In genomic region chr20:47487175-47487917, GRCh38 we compare ENCODE assay signal across 8 cellular contexts. TPM values are rescaled to one million over a fixed set of nuclear protein-coding genes. Genes with fewer than 3 reads are reported as not detected.
DNase-seq lines count a peak whose midpoint lies in the region; ATAC-seq and TF ChIP-seq lines count a peak whose summit lies in the region.

No MANE protein-coding gene starts in this region.

- peak; percentile 68 for ATAC-seq in GM19397 (IDR thresholded peaks at IDR 0.05; ENCODE audit: unreplicated experiment)
- ATAC-seq in HG03457 (IDR thresholded peaks at IDR 0.05; ENCODE audit: unreplicated experiment), result peak; percentile 70
- peak; percentile 88 for ATAC-seq in activated CD4-positive, alpha-beta T cell treated with anti-CD3 and anti-CD28 coated beads for 36 hours

- TF ChIP-seq CTCF in fibroblast of villous mesenchyme (IDR thresholded peaks at IDR 0.05; ENCODE audit: insufficient read depth, low read depth, low read length), result no peak
- TF ChIP-seq CTCF in endothelial cell (IDR thresholded peaks at IDR 0.05; ENCODE audit: unreplicated experiment), result no peak

- H3K4me3 ChIP-seq in fibroblast of villous mesenchyme (ENCODE audit: low read depth, low read length), result no peak overlapping the region

- peak overlapping the region; percentile 99 for H3K27ac Mint-ChIP-seq in activated CD4-positive, alpha-beta T cell treated with anti-CD3 and anti-CD28 coated beads for 36 hours
- no peak overlapping the region for H3K27ac Mint-ChIP-seq in endothelial cell (ENCODE audit: unreplicated experiment)

- POLR2A ChIA-PET in activated CD4-positive, alpha-beta T cell treated with anti-CD3 and anti-CD28 coated beads for 36 hours (lab: Charles Lee), result interaction anchor here (0.6 to 1.6 kb wide), 11 partner anchors 14 to 215 kb away, joined by 3 to 18 read pairs (median 4); partner anchors contain the start of gene NCOA3

- peaks cover 80% of the 10 kb centered on the region for H3K4me1 Mint-ChIP-seq in activated CD4-positive, alpha-beta T cell treated with anti-CD3 and anti-CD28 coated beads for 36 hours
- H3K4me1 Mint-ChIP-seq in endothelial cell (ENCODE audit: unreplicated experiment), result peaks cover 11% of the 10 kb centered on the region

- H3K4me3 Mint-ChIP-seq in activated CD4-positive, alpha-beta T cell treated with anti-CD3 and anti-CD28 coated beads for 36 hours, result peak overlapping the region; percentile 26
- H3K4me3 Mint-ChIP-seq in endothelial cell (ENCODE audit: unreplicated experiment), result no peak overlapping the region

- intact Hi-C loops in activated CD4-positive, alpha-beta T cell treated with anti-CD3 and anti-CD28 coated beads for 36 hours (cut with DNase I, micrococcal nuclease), result loop anchor here (1.0 to 5.0 kb wide), 11 partner anchors 11 to 1790 kb away; partner anchors contain the start of genes NCOA3 (in 1 of the 2), ZMYND8 (in 1 of the 2) and ZNFX1 (in 1 of the 2)

- H3K27me3 Mint-ChIP-seq in activated CD4-positive, alpha-beta T cell treated with anti-CD3 and anti-CD28 coated beads for 36 hours, result no peaks in the 10 kb centered on the region
- peaks cover 3% of the 10 kb centered on the region for H3K27me3 Mint-ChIP-seq in endothelial cell (ENCODE audit: unreplicated experiment)

- DNase-seq in A172 (ENCODE audit: low spot score) (peak; percentile 25), fibroblast of villous mesenchyme (ENCODE audit: low read depth) (peak; percentile 52), NCI-H524 treated with DMSO at 0.1 percent for 48 hours (lab: John Stamatoyannopoulos, UW) (no peak), endothelial cell (ENCODE audit: low spot score) (no peak)
- peak; percentile 78 for DNase-seq in activated CD4-positive, alpha-beta T cell treated with anti-CD3 and anti-CD28 coated beads for 36 hours
- DNase-seq in stimulated activated CD8-positive, alpha-beta memory T cell treated with anti-CD3 and anti-CD28 coated beads, Interleukin-4, amount 100 ng/mL, for 48 hours, result peak; percentile 78

- H3K36me3 Mint-ChIP-seq in activated CD4-positive, alpha-beta T cell treated with anti-CD3 and anti-CD28 coated beads for 36 hours (ENCODE audit: low read depth), result no peaks in the 10 kb centered on the region
- H3K36me3 Mint-ChIP-seq in endothelial cell (ENCODE audit: low read depth, unreplicated experiment), result no peaks in the 10 kb centered on the region

- H3K9me3 Mint-ChIP-seq in activated CD4-positive, alpha-beta T cell treated with anti-CD3 and anti-CD28 coated beads for 36 hours (ENCODE audit: low read depth), result no peaks in the 10 kb centered on the region
- no peaks in the 10 kb centered on the region for H3K9me3 Mint-ChIP-seq in endothelial cell (ENCODE audit: unreplicated experiment)

- CTCF ChIA-PET in activated CD4-positive, alpha-beta T cell treated with anti-CD3 and anti-CD28 coated beads for 36 hours (lab: Charles Lee), result interaction anchor here (0.8 to 3.9 kb wide), 14 partner anchors 9 to 216 kb away, joined by 3 to 36 read pairs (median 4); partner anchors contain the start of gene NCOA3

RNA-seq across cellular contexts. Expression of gene NCOA3, which starts 14.3 kb away (rescaled TPM):
- total RNA-seq in A172 (2014; rRNA removed; shearing (Covaris generic)), result 14.9 and 15.8 TPM in 2 replicates
- 10 to 100 TPM; 76.4 to 83.4 TPM for total RNA-seq in activated CD4-positive, alpha-beta T cell treated with anti-CD3 and anti-CD28 coated beads for 36 hours
- total RNA-seq in fibroblast of villous mesenchyme (35.4 and 63.0 TPM in 2 replicates), endothelial cell (ENCODE audit: unreplicated experiment) (54.8 TPM)

Comparison
In these comparisons a context has a peak if more than half of its experiments do, and no peak if none do; other contexts are left out.
1. DNase-seq: peak in A172 (single experiment), activated CD4-positive, alpha-beta T cell treated with anti-CD3 and anti-CD28 coated beads for 36 hours (single experiment), fibroblast of villous mesenchyme (single experiment) and stimulated activated CD8-positive, alpha-beta memory T cell treated with anti-CD3 and anti-CD28 coated beads, Interleukin-4, amount 100 ng/mL, for 48 hours (single experiment); none in NCI-H524 treated with DMSO at 0.1 percent for 48 hours (single experiment) and endothelial cell (single experiment).
2. Peak in every context shown above with its lines, with median percentiles within 50 percentile points of each other: ATAC-seq.